ENCODE assay signal across 19 cellular contexts in genomic region chr5:135709998-135710670, GRCh38.
DNase-seq lines count a peak whose midpoint lies in the region; ATAC-seq and TF ChIP-seq lines count a peak whose summit lies in the region.
"Had no signal": no experiment of that assay in that cellular context is flagged by ENCODE, and none has a peak within 500 bp of the region (broad histone marks: within the 10 kb centered on the region; RNA-seq: fewer than 3 reads in every experiment).

No MANE protein-coding gene starts in this region.

- DNase-seq in NCI-H1417 (lab: John Stamatoyannopoulos, UW) (peak in 2 of 3 experiments; percentile 57 to 77), NCI-H1417 treated with DMSO at 0.1 percent for 48 hours (lab: John Stamatoyannopoulos, UW) (no peak), NCI-H146 (lab: John Stamatoyannopoulos, UW) (peak; percentile 79), astrocyte of the hippocampus (ENCODE audit: low read depth, low spot score) (peak; percentile 46), pons (ENCODE audit: low spot score) (peak; percentile 13), testis (no peak), left colon (no peak)
- no peak for DNase-seq in stimulated activated naive CD4-positive, alpha-beta T cell (lab: John Stamatoyannopoulos, UW)
- DNase-seq: 8988T; activated CD4-positive, alpha-beta T cell treated with anti-CD3 and anti-CD28 coated beads, Interleukin-2, amount 50 U/mL, for 48 hours; activated effector memory CD4-positive, alpha-beta T cell treated with anti-CD3 and anti-CD28 coated beads, Interleukin-2, amount 50 U/mL, for 16 hours; body of pancreas; effector CD8-positive, alpha-beta T cell; foreskin melanocyte; NCI-H1092 treated with DMSO at 0.1 percent for 48 hours; NCI-H226; sigmoid colon; SK-N-SH; substantia nigra had no signal

- no peaks in the 10 kb centered on the region for H3K27me3 ChIP-seq in testis
- H3K27me3 ChIP-seq: body of pancreas, sigmoid colon had no signal

- intact Hi-C loops in testis (cut with DNase I; ENCODE audit: low total_unique reads) = no loop called here
- intact Hi-C loops in left colon (cut with DNase I, micrococcal nuclease) = no loop called here

- H3K4me1 ChIP-seq in testis = peaks cover 6% of the 10 kb centered on the region

- TF ChIP-seq POLR2A in testis (IDR thresholded peaks at IDR 0.05) = no peak

- 79 to 88% methylated on average over 5 of the region's 5 CpGs for WGBS in testis, 2 donors

- no peak for TF ChIP-seq CTCF in testis (IDR thresholded peaks at IDR 0.05)

- H3K4me3 ChIP-seq in testis = no peak overlapping the region
- H3K4me3 ChIP-seq: body of pancreas, sigmoid colon had no signal

- H3K9me3 ChIP-seq in testis = no peaks in the 10 kb centered on the region
- H3K9me3 ChIP-seq: body of pancreas, sigmoid colon, SK-N-SH had no signal

- H3K36me3 ChIP-seq in testis (ENCODE audit: low read depth, missing control alignments) = no peaks in the 10 kb centered on the region
- H3K36me3 ChIP-seq: sigmoid colon had no signal

- H3K27ac ChIP-seq in testis = no peak overlapping the region
- H3K27ac ChIP-seq: body of pancreas, sigmoid colon had no signal

- no peak for ATAC-seq in left colon
- ATAC-seq: body of pancreas had no signal

Comparison
In these comparisons a context has a peak if more than half of its experiments do, and no peak if none do; other contexts are left out.
1. DNase-seq: peak in NCI-H1417 (2 of 3), NCI-H146 (single experiment), astrocyte of the hippocampus (single experiment) and pons (single experiment); none in NCI-H1417 treated with DMSO at 0.1 percent for 48 hours (single experiment), stimulated activated naive CD4-positive, alpha-beta T cell (0 of 6), testis (single experiment) and left colon (0 of 2).